25 cellular contexts compared by ENCODE assay signal in the genomic region with DNA sequence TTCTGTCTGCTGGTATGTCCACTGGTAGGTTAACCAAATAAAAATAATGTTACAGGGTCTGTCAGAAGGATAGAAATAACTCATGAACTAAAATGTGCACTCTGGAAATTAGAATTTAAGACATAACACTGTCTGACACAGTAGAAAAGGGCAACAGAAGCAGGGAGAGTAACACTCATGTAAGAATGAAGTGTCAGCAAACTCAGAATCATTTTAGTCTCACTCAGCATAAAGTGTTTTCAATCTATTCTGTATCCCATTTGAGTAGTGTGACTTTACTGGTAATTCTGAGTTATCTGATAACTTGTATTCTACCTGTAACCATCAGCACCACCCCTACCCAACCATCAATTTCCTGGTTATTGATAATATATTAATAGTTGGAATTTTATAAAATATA.
"Had no signal": no experiment of that assay in that cellular context is flagged by ENCODE, and none has a peak within 500 bp of the region (broad histone marks: within the 10 kb centered on the region; RNA-seq: fewer than 3 reads in every experiment).

No MANE protein-coding gene starts in this region.

- H3K4me2 ChIP-seq: KMS-11, PC-9 had no signal

- H3K9ac ChIP-seq: KMS-11 had no signal

- H3K9me3 ChIP-seq: Peyer's patch, SJSA1 had no signal

- H2AFZ ChIP-seq: PC-9 had no signal

- H3K27me3 ChIP-seq: Peyer's patch, SJSA1 had no signal

- H3K27ac ChIP-seq: HL-60, KMS-11, PC-9, Peyer's patch, SJSA1, SK-N-MC had no signal

- FAIRE-seq: HTR-8/SVneo had no signal

- H3K4me3 ChIP-seq: PC-9, Peyer's patch, SJSA1, SK-N-MC had no signal

- H3K4me1 ChIP-seq: Peyer's patch, SJSA1 had no signal

- DNase-seq: Kasumi-1; MM.1S; NCI-H1092 treated with DMSO at 0.1 percent for 48 hours; NCI-H1436; NCI-H187; NCI-H2029; NCI-H2081 treated with DMSO at 0.1 percent for 48 hours; NCI-H2171; NCI-H226; NCI-H446; NCI-H510A; NCI-H524 treated with DMSO at 0.1 percent for 48 hours; NCI-H69; NCI-H774; NK-92 treated with Interleukin-12 subunit alpha and Interleukin-12 subunit beta, amount 100 ng/mL, for 24 hours; OCI-M1; PC-9; Peyer's patch; Right ventricle myocardium superior; SIG-M5 had no signal
